ENCODE assay signal across 8 cellular contexts in the genomic region with DNA sequence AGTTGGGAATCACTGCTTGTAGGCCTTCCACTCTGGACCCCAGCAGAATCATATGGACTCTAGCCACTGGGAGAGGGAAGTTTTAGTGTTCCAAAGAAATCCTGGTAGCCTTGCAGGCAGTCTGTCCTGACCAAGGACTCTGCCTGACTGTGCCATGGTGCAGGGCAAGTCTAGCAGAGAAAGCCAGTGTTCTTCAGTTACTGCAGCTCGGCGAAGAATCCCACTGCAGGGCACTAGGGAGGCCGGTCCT. TPM values are rescaled to one million over a fixed set of nuclear protein-coding genes. Genes with fewer than 3 reads are reported as not detected.
DNase-seq lines count a peak whose midpoint lies in the region; ATAC-seq, FAIRE-seq and TF ChIP-seq lines count a peak whose summit lies in the region.

No MANE protein-coding gene starts in this region.

- peaks cover 40% of the 10 kb centered on the region for H3K36me3 Mint-ChIP-seq in activated naive CD8-positive, alpha-beta T cell treated with anti-CD3 and anti-CD28 coated beads, Interleukin-2, amount 50 U/mL, for 24 hours (ENCODE audit: low read depth)

- H3K4me1 ChIP-seq in ACC112 (ENCODE audit: control insufficient read depth, insufficient read depth, low read length, unreplicated experiment) (peaks cover 37% of the 10 kb centered on the region), kidney (ENCODE audit: control insufficient read depth in 1 of 2, insufficient read depth in 1 of 2, low read depth in 1 of 2, low read length in 2 of 2) (peaks cover 14 to 17% of the 10 kb centered on the region in 2 donors), testis (peaks cover 10% of the 10 kb centered on the region)

- no peak for FAIRE-seq in kidney (lab: Jason Lieb, UNC)

- TF ChIP-seq POLR2A in testis (IDR thresholded peaks at IDR 0.05) = no peak

- H3K4me3 ChIP-seq in ACC112 (ENCODE audit: low read depth, low read length) (peak overlapping the region; percentile 84), HFF-Myc (replicated peaks; ENCODE audit: low read depth, low read length) (peak overlapping the region; percentile 87), kidney (ENCODE audit: low read length in 2 of 2) (peak overlapping the region; percentile 69 to 79), testis (peak overlapping the region; percentile 61 to 73)

- no peaks in the 10 kb centered on the region for H3K9me3 ChIP-seq in kidney (ENCODE audit: control insufficient read depth in 1 of 2, low read length in 2 of 2)
- no peaks in the 10 kb centered on the region for H3K9me3 ChIP-seq in testis

- intact Hi-C loops in kidney (cut with DNase I) (no loop called here), testis (cut with DNase I; ENCODE audit: low total_unique reads) (no loop called here)

- no peak overlapping the region for H3K27ac ChIP-seq in ACC112 (ENCODE audit: low read depth, low read length)
- peak overlapping the region; percentile 76 to 93 for H3K27ac ChIP-seq in kidney (ENCODE audit: low read depth in 2 of 2, low read length in 2 of 2)
- H3K27ac ChIP-seq in testis = peak overlapping the region; percentile 69 to 77

- DNase-seq in HFF-Myc (ENCODE audit: extremely low read depth, low read depth) (no peak), kidney (no peak), testis (no peak), NCI-H187 (lab: John Stamatoyannopoulos, UW) (no peak)
- no peak for DNase-seq in activated naive CD8-positive, alpha-beta T cell treated with anti-CD3 and anti-CD28 coated beads, Interleukin-2, amount 50 U/mL, for 24 hours
- DNase-seq in effector CD4-positive, alpha-beta T cell = no peak
- no peak for DNase-seq in activated CD8-positive, alpha-beta memory T cell treated with anti-CD3 and anti-CD28 coated beads, Interleukin-2, amount 50 U/mL, for 4 hours

- H2AFZ ChIP-seq in ACC112 (ENCODE audit: low read length, unreplicated experiment) = peak overlapping the region; percentile 68

- no peaks in the 10 kb centered on the region for H3K9me3 Mint-ChIP-seq in activated naive CD8-positive, alpha-beta T cell treated with anti-CD3 and anti-CD28 coated beads, Interleukin-2, amount 50 U/mL, for 24 hours

- WGBS in testis, 2 donors = 0% methylated on average over 3 of the region's 3 CpGs

- peaks cover 3% of the 10 kb centered on the region; the same call in 1 of the 2 replicates for H3K36me3 ChIP-seq in ACC112 (ENCODE audit: insufficient read depth, low read length)
- H3K36me3 ChIP-seq in kidney (ENCODE audit: control insufficient read depth in 1 of 2, insufficient read depth in 2 of 2, low read length in 2 of 2) = no peaks in the 10 kb centered on the region
- no peaks in the 10 kb centered on the region for H3K36me3 ChIP-seq in testis (ENCODE audit: low read depth, missing control alignments)

- H3K4me3 Mint-ChIP-seq in activated naive CD8-positive, alpha-beta T cell treated with anti-CD3 and anti-CD28 coated beads, Interleukin-2, amount 50 U/mL, for 24 hours = peak overlapping the region; percentile 93

- no peak for TF ChIP-seq CTCF in HFF-Myc (IDR thresholded peaks at IDR 0.05; ENCODE audit: low read depth, low read length, missing control alignments)
- TF ChIP-seq CTCF in kidney (IDR thresholded peaks at IDR 0.05; ENCODE audit: borderline replicate concordance, extremely low read depth, insufficient read depth) = no peak
- TF ChIP-seq CTCF in testis (IDR thresholded peaks at IDR 0.05) = no peak

- peaks cover 35% of the 10 kb centered on the region for H3K79me2 ChIP-seq in ACC112 (ENCODE audit: control insufficient read depth, insufficient read depth, low read length, unreplicated experiment)

- ATAC-seq in activated naive CD8-positive, alpha-beta T cell treated with anti-CD3 and anti-CD28 coated beads, Interleukin-2, amount 50 U/mL, for 24 hours = peak; percentile 10

- H3K9ac ChIP-seq in kidney (ENCODE audit: low read length in 2 of 2) = peak overlapping the region; percentile 41 to 62

- peak overlapping the region; percentile 95 for H3K27ac Mint-ChIP-seq in activated naive CD8-positive, alpha-beta T cell treated with anti-CD3 and anti-CD28 coated beads, Interleukin-2, amount 50 U/mL, for 24 hours

- no peaks in the 10 kb centered on the region for H3K27me3 ChIP-seq in ACC112 (ENCODE audit: insufficient read depth, low read length)
- H3K27me3 ChIP-seq in testis = no peaks in the 10 kb centered on the region

- H3K27me3 Mint-ChIP-seq in activated naive CD8-positive, alpha-beta T cell treated with anti-CD3 and anti-CD28 coated beads, Interleukin-2, amount 50 U/mL, for 24 hours = no peaks in the 10 kb centered on the region

- peaks cover 67% of the 10 kb centered on the region for H3K4me1 Mint-ChIP-seq in activated naive CD8-positive, alpha-beta T cell treated with anti-CD3 and anti-CD28 coated beads, Interleukin-2, amount 50 U/mL, for 24 hours

RNA-seq across cellular contexts. Expression of gene MATR3, which starts 20.3 kb away (rescaled TPM):
- 215 TPM for total RNA-seq in kidney
- polyA plus RNA-seq in kidney (ENCODE audit: insufficient read depth, low read depth, low replicate concordance) = 124 TPM
- 100 to 1,000 TPM; 243 to 248 TPM for total RNA-seq in testis
- 174 TPM for polyA plus RNA-seq in testis (ENCODE audit: insufficient read depth, low read depth, low replicate concordance)
